29 cellular contexts compared by ENCODE assay signal in the genomic region with DNA sequence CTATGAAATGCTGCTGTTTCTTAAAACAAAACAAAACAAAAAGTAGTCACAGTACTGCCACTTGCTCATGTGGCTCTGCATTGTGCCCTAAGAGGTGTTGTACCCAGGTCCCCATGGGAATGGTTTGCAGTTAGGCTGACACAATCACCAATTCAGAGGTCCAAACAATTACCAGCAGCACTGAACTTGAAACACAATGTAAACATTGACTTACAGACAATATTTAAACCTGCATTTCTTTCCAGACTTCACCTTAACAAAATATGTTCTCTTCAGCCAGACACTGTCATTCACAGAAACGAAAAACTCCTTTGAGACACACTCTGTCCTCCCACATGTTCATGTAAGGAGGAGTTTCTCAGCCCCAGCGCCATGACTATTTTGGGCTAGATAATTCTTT.
DNase-seq lines count a peak whose midpoint lies in the region; ATAC-seq and TF ChIP-seq lines count a peak whose summit lies in the region.
"Had no signal": no experiment of that assay in that cellular context is flagged by ENCODE, and none has a peak within 500 bp of the region (broad histone marks: within the 10 kb centered on the region; RNA-seq: fewer than 3 reads in every experiment).

No MANE protein-coding gene starts in this region.

- H3F3A ChIP-seq in Loucy (ENCODE audit: low read depth): no peaks in the 10 kb centered on the region

- peaks cover 49 to 72% (median 63%) of the 10 kb centered on the region in 10 experiments for H3K4me1 ChIP-seq in BLaER1 treated with 17β-estradiol and CSF1 and Interleukin-3, amounts not matched to agents 10 nM and 100 nM
- peaks cover 7% of the 10 kb centered on the region for H3K4me1 ChIP-seq in Loucy (ENCODE audit: insufficient read depth, low read length, poor library complexity, severe bottlenecking)
- peaks cover 10% of the 10 kb centered on the region for H3K4me1 ChIP-seq in mucosa of descending colon (ENCODE audit: low read depth)
- H3K4me1 ChIP-seq: uterus had no signal

- no peaks in the 10 kb centered on the region for H3K9me2 ChIP-seq in Loucy (replicated peaks; ENCODE audit: low read depth, low read length)

- peaks cover 8% of the 10 kb centered on the region for H3K4me1 Mint-ChIP-seq in Calu3 (ENCODE audit: low read depth, unreplicated experiment)

- H3K27me3 Mint-ChIP-seq in Calu3 (ENCODE audit: unreplicated experiment): peaks cover 4% of the 10 kb centered on the region
- H3K27me3 Mint-ChIP-seq: activated CD4-positive, alpha-beta T cell treated with anti-CD3 and anti-CD28 coated beads, Interleukin-2, amount 10 ng/mL, durations not matched to agents 24 days and 14 days; CD4-positive, alpha-beta T cell; progenitor cell of endocrine pancreas; stimulated activated naive CD8-positive, alpha-beta T cell treated with anti-CD3 and anti-CD28 coated beads, Interleukin-15, Interleukin-2, amounts not matched to agents 100 ng/mL and 50 ng/mL, for 24 hours had no signal

- CTCF ChIA-PET in Calu3 (lab: Charles Lee): no interaction called here

- H3K4me3 Mint-ChIP-seq in Calu3 (ENCODE audit: low read depth, unreplicated experiment): no peak overlapping the region
- H3K4me3 Mint-ChIP-seq: activated CD4-positive, alpha-beta T cell treated with anti-CD3 and anti-CD28 coated beads, Interleukin-2, amount 10 ng/mL, durations not matched to agents 24 days and 14 days; activated T-cell treated with anti-CD3 and anti-CD28 coated beads, Interleukin-2, amount 50 U/mL, for 4 hours; CD4-positive, alpha-beta T cell; stimulated activated naive CD8-positive, alpha-beta T cell treated with anti-CD3 and anti-CD28 coated beads, Interleukin-15, Interleukin-2, amounts not matched to agents 100 ng/mL and 50 ng/mL, for 24 hours had no signal

- no peaks in the 10 kb centered on the region for H3K79me2 ChIP-seq in Loucy (ENCODE audit: insufficient read depth, low read length)

- H3K9ac ChIP-seq in BLaER1 treated with 17β-estradiol and CSF1 and Interleukin-3, amounts not matched to agents 10 nM and 100 nM: peak overlapping the region in 6 of 11 experiments; percentile 48 to 83 (median 80); a peak in 12 of 22 replicates
- no peak overlapping the region for H3K9ac ChIP-seq in Loucy (ENCODE audit: low read depth, low read length, poor library complexity, severe bottlenecking)

- H3K27ac ChIP-seq in BLaER1 treated with 17β-estradiol and CSF1 and Interleukin-3, amounts not matched to agents 10 nM and 100 nM: peak overlapping the region in 8 of 11 experiments; percentile 79 to 97 (median 90); a peak in 16 of 22 replicates
- H3K27ac ChIP-seq in VCaP: peak overlapping the region; percentile 31; the same call in 1 of the 2 replicates
- H3K27ac ChIP-seq: epithelial cell of prostate, neutrophil, thoracic aorta, uterus had no signal

- H3K27me3 ChIP-seq in BLaER1 treated with 17β-estradiol and CSF1 and Interleukin-3, amounts not matched to agents 10 nM and 100 nM: no peaks in the 10 kb centered on the region
- no peaks in the 10 kb centered on the region for H3K27me3 ChIP-seq in Loucy (ENCODE audit: insufficient read depth, low read length, poor library complexity, severe bottlenecking)
- H3K27me3 ChIP-seq: neutrophil, Peyer's patch, uterus had no signal

- H3K9me3 Mint-ChIP-seq in Calu3 (ENCODE audit: low read depth, unreplicated experiment): no peaks in the 10 kb centered on the region
- H3K9me3 Mint-ChIP-seq: activated CD4-positive, alpha-beta T cell treated with anti-CD3 and anti-CD28 coated beads, Interleukin-2, amount 10 ng/mL, durations not matched to agents 24 days and 14 days; activated T-cell treated with anti-CD3 and anti-CD28 coated beads, Interleukin-2, amount 50 U/mL, for 4 hours; CD4-positive, alpha-beta T cell; IgD-negative memory B cell; stimulated activated naive CD8-positive, alpha-beta T cell treated with anti-CD3 and anti-CD28 coated beads, Interleukin-15, Interleukin-2, amounts not matched to agents 100 ng/mL and 50 ng/mL, for 24 hours had no signal

- DNase-seq in mucosa of descending colon: peak in 1 of 3 donors; percentile 12
- DNase-seq in putamen (ENCODE audit: low spot score): no peak
- DNase-seq in Calu3: no peak
- DNase-seq in Kasumi-1 (lab: John Stamatoyannopoulos, UW): no peak
- DNase-seq: activated CD4-positive, alpha-beta T cell treated with anti-CD3 and anti-CD28 coated beads, Interleukin-2, amount 10 ng/mL, durations not matched to agents 24 days and 14 days; activated naive CD4-positive, alpha-beta T cell treated with Interleukin-2 at 50 U/mL for 16 hours; activated T-cell treated with anti-CD3 and anti-CD28 coated beads, Interleukin-2, amount 50 U/mL, for 4 hours; amygdala; CD4-positive, alpha-beta T cell; effector CD8-positive, alpha-beta T cell; kidney glomerular epithelial cell; mammary epithelial cell; NCI-H1105; NCI-H2029 treated with DMSO at 0.1 percent for 48 hours; NCI-H510A; Peyer's patch; SHP77 treated with DMSO at 0.1 percent for 48 hours; T-helper 9 cell; uterus had no signal

- peak overlapping the region; percentile 64 for H2AFZ ChIP-seq in Loucy (ENCODE audit: low read length)

- H3K27ac Mint-ChIP-seq in Calu3 (ENCODE audit: unreplicated experiment): no peak overlapping the region
- H3K27ac Mint-ChIP-seq: activated CD4-positive, alpha-beta T cell treated with anti-CD3 and anti-CD28 coated beads, Interleukin-2, amount 10 ng/mL, durations not matched to agents 24 days and 14 days; CD4-positive, alpha-beta T cell; IgD-negative memory B cell; progenitor cell of endocrine pancreas; stimulated activated naive CD8-positive, alpha-beta T cell treated with anti-CD3 and anti-CD28 coated beads, Interleukin-15, Interleukin-2, amounts not matched to agents 100 ng/mL and 50 ng/mL, for 24 hours had no signal

- TF ChIP-seq CTCF in Loucy (conservative IDR thresholded peaks at IDR 0.05; ENCODE audit: low read length) (no peak), VCaP (conservative IDR thresholded peaks at IDR 0.05) (no peak), mucosa of descending colon (IDR thresholded peaks at IDR 0.05) (no peak), Calu3 (IDR thresholded peaks at IDR 0.05; ENCODE audit: unreplicated experiment) (no peak)

- no TSS peak for BruUV-seq in Calu3 (replicated peaks; lab: Mats Ljungman, UMichigan)

- peak overlapping the region; percentile 29 to 86 (median 79); a peak in 20 of 22 replicates for H3K4me2 ChIP-seq in BLaER1 treated with 17β-estradiol and CSF1 and Interleukin-3, amounts not matched to agents 10 nM and 100 nM
- H3K4me2 ChIP-seq in Loucy (ENCODE audit: low read depth, low read length, poor library complexity, severe bottlenecking): no peak overlapping the region

- ATAC-seq in mucosa of descending colon (peak; percentile 55), GM18907 (IDR thresholded peaks at IDR 0.05; ENCODE audit: unreplicated experiment) (no peak)
- ATAC-seq: activated T-cell treated with anti-CD3 and anti-CD28 coated beads, Interleukin-2, amount 50 U/mL, for 4 hours had no signal

- H3K4me3 ChIP-seq in BLaER1 treated with 17β-estradiol and CSF1 and Interleukin-3, amounts not matched to agents 10 nM and 100 nM: no peak overlapping the region
- H3K4me3 ChIP-seq in Loucy (ENCODE audit: low read length, poor library complexity, severe bottlenecking): no peak overlapping the region
- H3K4me3 ChIP-seq in mucosa of descending colon: no peak overlapping the region
- H3K4me3 ChIP-seq: Peyer's patch, thoracic aorta, uterus had no signal

- no peaks in the 10 kb centered on the region for H3K36me3 ChIP-seq in BLaER1 treated with 17β-estradiol and CSF1 and Interleukin-3, amounts not matched to agents 10 nM and 100 nM
- H3K36me3 ChIP-seq in Loucy (ENCODE audit: insufficient read depth, low read length) (no peaks in the 10 kb centered on the region), mucosa of descending colon (ENCODE audit: low read depth) (no peaks in the 10 kb centered on the region)
- H3K36me3 ChIP-seq: neutrophil, Peyer's patch, thoracic aorta, uterus had no signal

- H4K20me1 ChIP-seq in BLaER1 treated with 17β-estradiol and CSF1 and Interleukin-3, amounts not matched to agents 10 nM and 100 nM: no peaks in the 10 kb centered on the region
- H4K20me1 ChIP-seq in Loucy (ENCODE audit: insufficient read depth, low read length, poor library complexity, severe bottlenecking): no peaks in the 10 kb centered on the region

- H3K9me3 ChIP-seq in BLaER1 treated with 17β-estradiol and CSF1 and Interleukin-3, amounts not matched to agents 10 nM and 100 nM (replicated peaks in 1 of 11): peaks cover 7 to 33% (median 21%) of the 10 kb centered on the region in 11 experiments; a peak in 20 of 22 replicates
- H3K9me3 ChIP-seq in Loucy (ENCODE audit: insufficient read depth, low read depth, low read length) (no peaks in the 10 kb centered on the region), mucosa of descending colon (no peaks in the 10 kb centered on the region)
- H3K9me3 ChIP-seq: neutrophil, Peyer's patch, thoracic aorta, uterus had no signal

- no peaks in the 10 kb centered on the region for H3K36me3 Mint-ChIP-seq in Calu3 (ENCODE audit: insufficient read depth, unreplicated experiment)
- H3K36me3 Mint-ChIP-seq: IgD-negative memory B cell had no signal

- intact Hi-C loops in mucosa of descending colon (cut with DNase I, micrococcal nuclease): no loop called here
- intact Hi-C loops in Calu3 (cut with micrococcal nuclease; ENCODE audit: unreplicated experiment): no loop called here
